In genomic region chr3:126056681-126057546, GRCh38 we compare ENCODE assay signal across 1 cellular context.
TF ChIP-seq lines count a peak whose summit lies in the region.

No MANE protein-coding gene starts in this region.

TF ChIP-seq in HepG2, 621 proteins besides CTCF, POLR2A, EP300 and RAD21 (continued from another document and continues in another):
- TF ChIP-seq ZMAT5 (CRISPR knock-in tag; IDR thresholded peaks at IDR 0.05; ENCODE audit: borderline replicate concordance, low read depth) (no peak), FOXA3 (CRISPR knock-in tag; IDR thresholded peaks at IDR 0.05) (peak; percentile 56), HDAC6 (IDR thresholded peaks at IDR 0.05; ENCODE audit: low read depth, low read length) (no peak), ZFP37 (CRISPR knock-in tag; IDR thresholded peaks at IDR 0.05; ENCODE audit: borderline replicate concordance) (peak; percentile 41; the same call in 1 of the 2 replicates), SMAD3 (CRISPR knock-in tag; IDR thresholded peaks at IDR 0.05) (0 out of 2 replicates have a peak, but pooled peaks have one; percentile 10), ZNF563 (CRISPR knock-in tag; IDR thresholded peaks at IDR 0.05) (peak; percentile 19; the same call in 1 of the 2 replicates), HOMEZ (CRISPR knock-in tag; IDR thresholded peaks at IDR 0.05; ENCODE audit: low read depth) (peak; percentile 57; the same call in 1 of the 2 replicates), UBTF (CRISPR knock-in tag; IDR thresholded peaks at IDR 0.05) (peak; percentile 66), ZKSCAN8 (CRISPR knock-in tag; IDR thresholded peaks at IDR 0.05; ENCODE audit: borderline replicate concordance) (peak; percentile 27; the same call in 1 of the 2 replicates), POLR2AphosphoS5 (IDR thresholded peaks at IDR 0.05; ENCODE audit: low read depth, low read length) (no peak), KDM5B (CRISPR knock-in tag; IDR thresholded peaks at IDR 0.05; ENCODE audit: borderline replicate concordance) (peak; percentile 60; the same call in 1 of the 2 replicates), IRF9 (CRISPR knock-in tag; IDR thresholded peaks at IDR 0.05; ENCODE audit: borderline replicate concordance) (no peak; the same call in 1 of the 2 replicates), SALL1 (CRISPR knock-in tag; IDR thresholded peaks at IDR 0.05) (peak; percentile 65; the same call in 1 of the 2 replicates), NRL (CRISPR knock-in tag; IDR thresholded peaks at IDR 0.05; ENCODE audit: borderline replicate concordance) (0 out of 2 replicates have a peak, but pooled peaks have one; percentile 18), MXI1 (IDR thresholded peaks at IDR 0.05; ENCODE audit: borderline replicate concordance, low read depth, low read length) (peak; percentile 51; the same call in 1 of the 3 replicates), XRCC5 (optimal IDR thresholded peaks at IDR 0.05; ENCODE audit: low read length) (peak; percentile 65), TBL1XR1 (IDR thresholded peaks at IDR 0.05; ENCODE audit: borderline replicate concordance, low read length, partially characterized antibody) (no peak), ARID3A (IDR thresholded peaks at IDR 0.05; ENCODE audit: low read depth, low read length) (no peak), MED8 (CRISPR knock-in tag; IDR thresholded peaks at IDR 0.05; ENCODE audit: insufficient replicate concordance) (no peak), PAXIP1 (CRISPR knock-in tag; conservative IDR thresholded peaks at IDR 0.05) (peak; percentile 41; the same call in 1 of the 2 replicates), ZNF652 (CRISPR knock-in tag; IDR thresholded peaks at IDR 0.05; ENCODE audit: borderline replicate concordance, low read depth) (no peak), SOX6 (IDR thresholded peaks at IDR 0.05) (no peak), SOX6 (CRISPR knock-in tag; IDR thresholded peaks at IDR 0.05) (peak; percentile 67), SOX13 (IDR thresholded peaks at IDR 0.05) (no peak), SOX13 (CRISPR knock-in tag; conservative IDR thresholded peaks at IDR 0.05 in 1 of 2, IDR thresholded peaks at IDR 0.05 in 1 of 2) (peak in 1 of 2 experiments; percentile 76; a peak in 2 of 4 replicates), ZBTB46 (CRISPR knock-in tag; IDR thresholded peaks at IDR 0.05; ENCODE audit: borderline replicate concordance) (no peak), ZNF792 (CRISPR knock-in tag; IDR thresholded peaks at IDR 0.05) (peak; percentile 34; the same call in 1 of the 2 replicates), NBN (conservative IDR thresholded peaks at IDR 0.05) (no peak), SALL2 (CRISPR knock-in tag; IDR thresholded peaks at IDR 0.05) (0 out of 2 replicates have a peak, but pooled peaks have one; percentile 35), DRAP1 (CRISPR knock-in tag; IDR thresholded peaks at IDR 0.05) (peak; percentile 56; the same call in 1 of the 2 replicates), HMGA1 (CRISPR knock-in tag; conservative IDR thresholded peaks at IDR 0.05) (no peak), PRDM10 (CRISPR knock-in tag; IDR thresholded peaks at IDR 0.05; ENCODE audit: low read depth) (peak; percentile 51; the same call in 1 of the 2 replicates), ZNF609 (CRISPR knock-in tag; IDR thresholded peaks at IDR 0.05; ENCODE audit: borderline replicate concordance) (0 out of 2 replicates have a peak, but pooled peaks have one; percentile 30), DPF2 (CRISPR knock-in tag; IDR thresholded peaks at IDR 0.05; ENCODE audit: borderline replicate concordance, low read depth) (0 out of 2 replicates have a peak, but pooled peaks have one; percentile 50)
